ENCODE assay signal across 1 cellular context in genomic region chr1:38888423-38889333, GRCh38.
A peak's percentile ranks its signal among the peaks of the same experiment; 100 is the strongest.
TF ChIP-seq lines count a peak whose summit lies in the region.

No MANE protein-coding gene starts in this region.

TF ChIP-seq in HepG2, 621 proteins besides CTCF, POLR2A, EP300 and RAD21 (continued from another document and continues in another):
- no peak for TF ChIP-seq ZNF142 (CRISPR knock-in tag; IDR thresholded peaks at IDR 0.05)
- no peak for TF ChIP-seq E2F2 (CRISPR knock-in tag; IDR thresholded peaks at IDR 0.05; ENCODE audit: borderline replicate concordance)
- TF ChIP-seq, protein P1, sequence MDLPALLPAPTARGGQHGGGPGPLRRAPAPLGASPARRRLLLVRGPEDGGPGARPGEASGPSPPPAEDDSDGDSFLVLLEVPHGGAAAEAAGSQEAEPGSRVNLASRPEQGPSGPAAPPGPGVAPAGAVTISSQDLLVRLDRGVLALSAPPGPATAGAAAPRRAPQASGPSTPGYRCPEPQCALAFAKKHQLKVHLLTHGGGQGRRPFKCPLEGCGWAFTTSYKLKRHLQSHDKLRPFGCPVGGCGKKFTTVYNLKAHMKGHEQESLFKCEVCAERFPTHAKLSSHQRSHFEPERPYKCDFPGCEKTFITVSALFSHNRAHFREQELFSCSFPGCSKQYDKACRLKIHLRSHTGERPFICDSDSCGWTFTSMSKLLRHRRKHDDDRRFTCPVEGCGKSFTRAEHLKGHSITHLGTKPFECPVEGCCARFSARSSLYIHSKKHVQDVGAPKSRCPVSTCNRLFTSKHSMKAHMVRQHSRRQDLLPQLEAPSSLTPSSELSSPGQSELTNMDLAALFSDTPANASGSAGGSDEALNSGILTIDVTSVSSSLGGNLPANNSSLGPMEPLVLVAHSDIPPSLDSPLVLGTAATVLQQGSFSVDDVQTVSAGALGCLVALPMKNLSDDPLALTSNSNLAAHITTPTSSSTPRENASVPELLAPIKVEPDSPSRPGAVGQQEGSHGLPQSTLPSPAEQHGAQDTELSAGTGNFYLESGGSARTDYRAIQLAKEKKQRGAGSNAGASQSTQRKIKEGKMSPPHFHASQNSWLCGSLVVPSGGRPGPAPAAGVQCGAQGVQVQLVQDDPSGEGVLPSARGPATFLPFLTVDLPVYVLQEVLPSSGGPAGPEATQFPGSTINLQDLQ (CRISPR knock-in tag; IDR thresholded peaks at IDR 0.05): no peak
- TF ChIP-seq HNF4A (CRISPR knock-in tag; IDR thresholded peaks at IDR 0.05): peak; percentile 86
- TF ChIP-seq, protein P2, sequence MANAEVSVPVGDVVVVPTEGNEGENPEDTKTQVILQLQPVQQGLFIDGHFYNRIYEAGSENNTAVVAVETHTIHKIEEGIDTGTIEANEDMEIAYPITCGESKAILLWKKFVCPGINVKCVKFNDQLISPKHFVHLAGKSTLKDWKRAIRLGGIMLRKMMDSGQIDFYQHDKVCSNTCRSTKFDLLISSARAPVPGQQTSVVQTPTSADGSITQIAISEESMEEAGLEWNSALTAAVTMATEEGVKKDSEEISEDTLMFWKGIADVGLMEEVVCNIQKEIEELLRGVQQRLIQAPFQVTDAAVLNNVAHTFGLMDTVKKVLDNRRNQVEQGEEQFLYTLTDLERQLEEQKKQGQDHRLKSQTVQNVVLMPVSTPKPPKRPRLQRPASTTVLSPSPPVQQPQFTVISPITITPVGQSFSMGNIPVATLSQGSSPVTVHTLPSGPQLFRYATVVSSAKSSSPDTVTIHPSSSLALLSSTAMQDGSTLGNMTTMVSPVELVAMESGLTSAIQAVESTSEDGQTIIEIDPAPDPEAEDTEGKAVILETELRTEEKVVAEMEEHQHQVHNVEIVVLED (CRISPR knock-in tag; IDR thresholded peaks at IDR 0.05; ENCODE audit: borderline replicate concordance): no peak
- no peak for TF ChIP-seq LCORL (IDR thresholded peaks at IDR 0.05)
- TF ChIP-seq LCORL (CRISPR knock-in tag; IDR thresholded peaks at IDR 0.05): no peak
- no peak for TF ChIP-seq MED1 (CRISPR knock-in tag; IDR thresholded peaks at IDR 0.05)
- TF ChIP-seq ZNF331 (CRISPR knock-in tag; IDR thresholded peaks at IDR 0.05): 0 out of 2 replicates have a peak, but pooled peaks have one; percentile 17
- TF ChIP-seq ZNF605 (CRISPR knock-in tag; IDR thresholded peaks at IDR 0.05): no peak
- TF ChIP-seq SMC3 (IDR thresholded peaks at IDR 0.05; ENCODE audit: low read length): peak; percentile 6; the same call in 1 of the 2 replicates
- no peak for TF ChIP-seq SUZ12 (IDR thresholded peaks at IDR 0.05; ENCODE audit: low read depth, low read length)
- no peak for TF ChIP-seq MBNL3 (CRISPR knock-in tag; conservative IDR thresholded peaks at IDR 0.05)
- TF ChIP-seq, protein P3, sequence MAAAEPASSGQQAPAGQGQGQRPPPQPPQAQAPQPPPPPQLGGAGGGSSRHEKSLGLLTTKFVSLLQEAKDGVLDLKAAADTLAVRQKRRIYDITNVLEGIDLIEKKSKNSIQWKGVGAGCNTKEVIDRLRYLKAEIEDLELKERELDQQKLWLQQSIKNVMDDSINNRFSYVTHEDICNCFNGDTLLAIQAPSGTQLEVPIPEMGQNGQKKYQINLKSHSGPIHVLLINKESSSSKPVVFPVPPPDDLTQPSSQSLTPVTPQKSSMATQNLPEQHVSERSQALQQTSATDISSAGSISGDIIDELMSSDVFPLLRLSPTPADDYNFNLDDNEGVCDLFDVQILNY (CRISPR knock-in tag; conservative IDR thresholded peaks at IDR 0.05): no peak
- TF ChIP-seq ZFP41 (CRISPR knock-in tag; IDR thresholded peaks at IDR 0.05; ENCODE audit: borderline replicate concordance): no peak
- TF ChIP-seq, protein P4, sequence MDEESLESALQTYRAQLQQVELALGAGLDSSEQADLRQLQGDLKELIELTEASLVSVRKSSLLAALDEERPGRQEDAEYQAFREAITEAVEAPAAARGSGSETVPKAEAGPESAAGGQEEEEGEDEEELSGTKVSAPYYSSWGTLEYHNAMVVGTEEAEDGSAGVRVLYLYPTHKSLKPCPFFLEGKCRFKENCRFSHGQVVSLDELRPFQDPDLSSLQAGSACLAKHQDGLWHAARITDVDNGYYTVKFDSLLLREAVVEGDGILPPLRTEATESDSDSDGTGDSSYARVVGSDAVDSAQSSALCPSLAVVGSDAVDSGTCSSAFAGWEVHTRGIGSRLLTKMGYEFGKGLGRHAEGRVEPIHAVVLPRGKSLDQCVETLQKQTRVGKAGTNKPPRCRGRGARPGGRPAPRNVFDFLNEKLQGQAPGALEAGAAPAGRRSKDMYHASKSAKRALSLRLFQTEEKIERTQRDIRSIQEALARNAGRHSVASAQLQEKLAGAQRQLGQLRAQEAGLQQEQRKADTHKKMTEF (CRISPR knock-in tag; IDR thresholded peaks at IDR 0.05): no peak; the same call in 1 of the 2 replicates
- TF ChIP-seq ZNF562 (CRISPR knock-in tag; IDR thresholded peaks at IDR 0.05; ENCODE audit: borderline replicate concordance): no peak
- TF ChIP-seq HINFP (CRISPR knock-in tag; IDR thresholded peaks at IDR 0.05; ENCODE audit: low read depth): no peak
- peak; percentile 33; the same call in 1 of the 2 replicates for TF ChIP-seq MAX (IDR thresholded peaks at IDR 0.05)
- TF ChIP-seq, protein P5, sequence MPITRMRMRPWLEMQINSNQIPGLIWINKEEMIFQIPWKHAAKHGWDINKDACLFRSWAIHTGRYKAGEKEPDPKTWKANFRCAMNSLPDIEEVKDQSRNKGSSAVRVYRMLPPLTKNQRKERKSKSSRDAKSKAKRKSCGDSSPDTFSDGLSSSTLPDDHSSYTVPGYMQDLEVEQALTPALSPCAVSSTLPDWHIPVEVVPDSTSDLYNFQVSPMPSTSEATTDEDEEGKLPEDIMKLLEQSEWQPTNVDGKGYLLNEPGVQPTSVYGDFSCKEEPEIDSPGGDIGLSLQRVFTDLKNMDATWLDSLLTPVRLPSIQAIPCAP (CRISPR knock-in tag; IDR thresholded peaks at IDR 0.05; ENCODE audit: low read depth): no peak
- TF ChIP-seq KAT7 (CRISPR knock-in tag; IDR thresholded peaks at IDR 0.05; ENCODE audit: borderline replicate concordance): no peak; the same call in 1 of the 2 replicates
- TF ChIP-seq KDM2A (CRISPR knock-in tag; IDR thresholded peaks at IDR 0.05; ENCODE audit: borderline replicate concordance, low read depth): no peak
- TF ChIP-seq TEAD3 (CRISPR knock-in tag; optimal IDR thresholded peaks at IDR 0.05; ENCODE audit: borderline replicate concordance): peak; percentile 95
- no peak for TF ChIP-seq WIZ (CRISPR knock-in tag; IDR thresholded peaks at IDR 0.05)
- no peak for TF ChIP-seq ARNT (IDR thresholded peaks at IDR 0.05)
- peak; percentile 47 for TF ChIP-seq SAP130 (CRISPR knock-in tag; IDR thresholded peaks at IDR 0.05; ENCODE audit: low read depth)
- TF ChIP-seq ZSCAN21 (CRISPR knock-in tag; IDR thresholded peaks at IDR 0.05; ENCODE audit: borderline replicate concordance): 0 out of 2 replicates have a peak, but pooled peaks have one; percentile 56
- TF ChIP-seq ZNF280D (CRISPR knock-in tag; IDR thresholded peaks at IDR 0.05): no peak
